Comparison of ENCODE assay signal across 8 cellular contexts in the genomic region with DNA sequence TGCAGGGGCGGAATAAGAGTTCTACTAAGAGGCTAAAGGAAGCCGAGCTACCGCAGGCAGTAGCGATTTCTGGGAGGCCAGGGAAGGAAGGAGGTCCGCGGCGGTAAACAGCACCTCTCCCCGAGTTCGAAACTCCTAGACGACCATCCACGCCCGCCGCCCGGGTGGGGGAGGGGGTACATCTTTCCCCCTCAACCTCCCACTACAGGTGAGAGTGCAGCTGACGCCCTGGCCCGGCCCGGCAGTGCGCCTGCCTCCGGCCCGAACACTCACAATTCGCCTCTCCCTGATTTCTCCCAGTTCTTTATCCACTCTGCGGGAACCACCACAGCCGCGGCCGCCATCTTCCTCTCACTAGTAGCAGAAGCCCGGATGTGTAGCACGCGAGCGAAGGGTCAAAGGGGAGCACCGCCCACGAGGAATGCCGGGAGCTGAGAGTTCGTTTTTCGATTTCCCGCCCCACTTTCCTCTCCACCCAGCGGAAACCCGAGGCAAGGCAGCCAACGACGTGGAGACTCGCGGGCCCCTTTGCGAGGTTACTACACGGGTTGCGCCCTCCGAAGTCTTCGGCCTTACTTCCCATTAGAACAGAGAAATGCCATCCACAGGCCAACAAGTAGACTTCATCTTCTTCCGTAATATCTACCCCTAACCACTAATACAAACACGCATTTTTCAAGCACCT. TPM values are rescaled to one million over a fixed set of nuclear protein-coding genes. Genes with fewer than 3 reads are reported as not detected.
DNase-seq lines count a peak whose midpoint lies in the region; ATAC-seq and TF ChIP-seq lines count a peak whose summit lies in the region.

THOC2 (minus strand) TSS at position 374 of the 685 bp plus-strand sequence; CDS start at position 344, 30 bp downstream.

- H3K36me3 Mint-ChIP-seq in chondrocyte (ENCODE audit: low read depth): no peaks in the 10 kb centered on the region

- ATAC-seq in GM19035 (IDR thresholded peaks at IDR 0.05; ENCODE audit: unreplicated experiment): peak; percentile 80
- peak; percentile 69 for ATAC-seq in HG03378 (IDR thresholded peaks at IDR 0.05; ENCODE audit: unreplicated experiment)

- H3K9me3 Mint-ChIP-seq in chondrocyte (ENCODE audit: low read depth): no peaks in the 10 kb centered on the region

- peak; percentile 58 for TF ChIP-seq CTCF in chondrocyte (IDR thresholded peaks at IDR 0.05)
- peak; percentile 38 for TF ChIP-seq CTCF in kidney epithelial cell (IDR thresholded peaks at IDR 0.05; ENCODE audit: insufficient read depth, low read length, poor library complexity, severe bottlenecking)

- DNase-seq in Ammon's horn (ENCODE audit: low spot score) (peak; percentile 83), NCI-H446 treated with DMSO at 0.1 percent for 48 hours (lab: John Stamatoyannopoulos, UW) (peak; percentile 73), chondrocyte (ENCODE audit: low spot score) (peak; percentile 93), kidney epithelial cell (ENCODE audit: low read depth) (peak; percentile 41)
- DNase-seq in activated CD4-positive, alpha-beta T cell treated with anti-CD3 and anti-CD28 coated beads for 24 hours (ENCODE audit: low read depth in 2 of 2): peak; percentile 58 to 64
- DNase-seq in stimulated activated CD4-positive, alpha-beta T cell treated with anti-CD3 and anti-CD28 coated beads, Interleukin-15, amount 100 ng/mL, for 48 hours (ENCODE audit: low read depth in 2 of 2): peak; percentile 63 to 71

- peak within 1 kb of the TSS; percentile 67 for H3K4me3 ChIP-seq in kidney epithelial cell (ENCODE audit: low read depth, low read length)

- H3K4me3 Mint-ChIP-seq in chondrocyte (ENCODE audit: unreplicated experiment): peak within 1 kb of the TSS; percentile 90

- peaks cover 20% of the 10 kb centered on the region for H3K4me1 Mint-ChIP-seq in chondrocyte (ENCODE audit: low read depth)

- no peaks in the 10 kb centered on the region for H3K27me3 Mint-ChIP-seq in chondrocyte (ENCODE audit: low read depth)

- H3K27me3 ChIP-seq in kidney epithelial cell (ENCODE audit: control insufficient read depth, insufficient read depth, low read length): no peaks in the 10 kb centered on the region

- H3K27ac Mint-ChIP-seq in chondrocyte (ENCODE audit: unreplicated experiment): peak within 1 kb of the TSS; percentile 93

- no peaks in the 10 kb centered on the region for H3K36me3 ChIP-seq in kidney epithelial cell (ENCODE audit: control insufficient read depth, insufficient read depth, low read length)

RNA-seq across cellular contexts. Expression of gene THOC2, which starts in this region (rescaled TPM):
- total RNA-seq in chondrocyte (50.1 to 77.6 TPM (median 53.4 TPM) in 3 replicates), kidney epithelial cell (42.7 and 52.1 TPM in 2 replicates)

Comparison
In these comparisons a context has a peak if more than half of its experiments do, and no peak if none do; other contexts are left out.
1. Peak in every context shown above with its lines: DNase-seq, ATAC-seq and H3K4me3 ChIP-seq.
2. DNase-seq: peak in every context shown above with its lines; median percentile 93 in chondrocyte; 83 in Ammon's horn; 73 in NCI-H446 treated with DMSO at 0.1 percent for 48 hours; 67 in stimulated activated CD4-positive, alpha-beta T cell treated with anti-CD3 and anti-CD28 coated beads, Interleukin-15, amount 100 ng/mL, for 48 hours; 61 in activated CD4-positive, alpha-beta T cell treated with anti-CD3 and anti-CD28 coated beads for 24 hours; 41 in kidney epithelial cell.